2 cellular contexts compared by ENCODE assay signal in the genomic region with DNA sequence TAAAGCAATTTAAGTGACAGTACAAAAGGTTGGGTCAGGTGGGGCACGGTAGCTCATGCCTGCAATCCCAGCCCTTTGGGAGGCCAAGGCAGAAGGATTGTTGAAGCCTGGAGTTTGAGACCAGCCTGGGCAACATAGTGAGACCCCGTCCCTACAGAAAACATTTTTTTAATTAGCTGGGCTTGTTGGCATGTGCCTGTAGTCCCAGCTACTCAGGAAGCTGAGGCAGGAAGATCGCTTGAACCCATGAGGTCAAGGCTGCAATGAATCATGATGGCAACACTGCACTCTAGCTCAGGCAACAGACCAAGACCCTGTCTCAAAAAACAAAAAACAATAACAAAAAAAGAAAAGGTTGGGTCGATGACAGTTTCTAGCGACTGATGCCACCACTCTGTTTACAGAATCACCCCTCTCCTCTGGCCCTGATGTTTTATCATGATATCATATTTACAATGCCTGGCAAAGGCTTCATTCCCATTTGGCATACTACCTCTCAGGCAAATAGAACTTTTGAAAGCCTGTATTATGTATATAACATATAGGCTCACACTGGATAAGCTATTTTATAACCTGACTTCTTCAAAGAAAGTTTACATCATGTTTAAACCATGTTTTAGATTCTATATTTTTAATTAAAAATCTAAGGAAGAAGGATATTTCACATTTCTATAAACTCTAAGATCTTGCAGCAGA.
TF ChIP-seq lines count a peak whose summit lies in the region.

No MANE protein-coding gene starts in this region.

TF ChIP-seq in SK-N-SH, 30 proteins besides CTCF, POLR2A, EP300 and RAD21 (continued from another document):
- no peak for TF ChIP-seq TAF1 (IDR thresholded peaks at IDR 0.05; ENCODE audit: borderline replicate concordance, low read depth, low read length)

TF ChIP-seq in SK-N-SH treated with all-trans-retinoic acid at 6 μM for 48 hours, 23 proteins besides CTCF, POLR2A, EP300 and RAD21 (continued from another document):
- TF ChIP-seq, protein P1, sequence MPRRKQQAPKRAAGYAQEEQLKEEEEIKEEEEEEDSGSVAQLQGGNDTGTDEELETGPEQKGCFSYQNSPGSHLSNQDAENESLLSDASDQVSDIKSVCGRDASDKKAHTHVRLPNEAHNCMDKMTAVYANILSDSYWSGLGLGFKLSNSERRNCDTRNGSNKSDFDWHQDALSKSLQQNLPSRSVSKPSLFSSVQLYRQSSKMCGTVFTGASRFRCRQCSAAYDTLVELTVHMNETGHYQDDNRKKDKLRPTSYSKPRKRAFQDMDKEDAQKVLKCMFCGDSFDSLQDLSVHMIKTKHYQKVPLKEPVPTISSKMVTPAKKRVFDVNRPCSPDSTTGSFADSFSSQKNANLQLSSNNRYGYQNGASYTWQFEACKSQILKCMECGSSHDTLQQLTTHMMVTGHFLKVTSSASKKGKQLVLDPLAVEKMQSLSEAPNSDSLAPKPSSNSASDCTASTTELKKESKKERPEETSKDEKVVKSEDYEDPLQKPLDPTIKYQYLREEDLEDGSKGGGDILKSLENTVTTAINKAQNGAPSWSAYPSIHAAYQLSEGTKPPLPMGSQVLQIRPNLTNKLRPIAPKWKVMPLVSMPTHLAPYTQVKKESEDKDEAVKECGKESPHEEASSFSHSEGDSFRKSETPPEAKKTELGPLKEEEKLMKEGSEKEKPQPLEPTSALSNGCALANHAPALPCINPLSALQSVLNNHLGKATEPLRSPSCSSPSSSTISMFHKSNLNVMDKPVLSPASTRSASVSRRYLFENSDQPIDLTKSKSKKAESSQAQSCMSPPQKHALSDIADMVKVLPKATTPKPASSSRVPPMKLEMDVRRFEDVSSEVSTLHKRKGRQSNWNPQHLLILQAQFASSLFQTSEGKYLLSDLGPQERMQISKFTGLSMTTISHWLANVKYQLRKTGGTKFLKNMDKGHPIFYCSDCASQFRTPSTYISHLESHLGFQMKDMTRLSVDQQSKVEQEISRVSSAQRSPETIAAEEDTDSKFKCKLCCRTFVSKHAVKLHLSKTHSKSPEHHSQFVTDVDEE (CRISPR knock-in tag; IDR thresholded peaks at IDR 0.05): no peak
- TF ChIP-seq, protein P2, sequence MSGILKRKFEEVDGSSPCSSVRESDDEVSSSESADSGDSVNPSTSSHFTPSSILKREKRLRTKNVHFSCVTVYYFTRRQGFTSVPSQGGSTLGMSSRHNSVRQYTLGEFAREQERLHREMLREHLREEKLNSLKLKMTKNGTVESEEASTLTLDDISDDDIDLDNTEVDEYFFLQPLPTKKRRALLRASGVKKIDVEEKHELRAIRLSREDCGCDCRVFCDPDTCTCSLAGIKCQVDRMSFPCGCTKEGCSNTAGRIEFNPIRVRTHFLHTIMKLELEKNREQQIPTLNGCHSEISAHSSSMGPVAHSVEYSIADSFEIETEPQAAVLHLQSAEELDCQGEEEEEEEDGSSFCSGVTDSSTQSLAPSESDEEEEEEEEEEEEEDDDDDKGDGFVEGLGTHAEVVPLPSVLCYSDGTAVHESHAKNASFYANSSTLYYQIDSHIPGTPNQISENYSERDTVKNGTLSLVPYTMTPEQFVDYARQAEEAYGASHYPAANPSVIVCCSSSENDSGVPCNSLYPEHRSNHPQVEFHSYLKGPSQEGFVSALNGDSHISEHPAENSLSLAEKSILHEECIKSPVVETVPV (CRISPR knock-in tag; IDR thresholded peaks at IDR 0.05): no peak
- TF ChIP-seq, protein P3, sequence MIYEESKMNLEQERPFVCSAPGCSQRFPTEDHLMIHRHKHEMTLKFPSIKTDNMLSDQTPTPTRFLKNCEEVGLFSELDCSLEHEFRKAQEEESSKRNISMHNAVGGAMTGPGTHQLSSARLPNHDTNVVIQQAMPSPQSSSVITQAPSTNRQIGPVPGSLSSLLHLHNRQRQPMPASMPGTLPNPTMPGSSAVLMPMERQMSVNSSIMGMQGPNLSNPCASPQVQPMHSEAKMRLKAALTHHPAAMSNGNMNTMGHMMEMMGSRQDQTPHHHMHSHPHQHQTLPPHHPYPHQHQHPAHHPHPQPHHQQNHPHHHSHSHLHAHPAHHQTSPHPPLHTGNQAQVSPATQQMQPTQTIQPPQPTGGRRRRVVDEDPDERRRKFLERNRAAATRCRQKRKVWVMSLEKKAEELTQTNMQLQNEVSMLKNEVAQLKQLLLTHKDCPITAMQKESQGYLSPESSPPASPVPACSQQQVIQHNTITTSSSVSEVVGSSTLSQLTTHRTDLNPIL (CRISPR knock-in tag; IDR thresholded peaks at IDR 0.05; ENCODE audit: low read depth): no peak
- TF ChIP-seq ZNF70 (CRISPR knock-in tag; IDR thresholded peaks at IDR 0.05): no peak
- TF ChIP-seq, protein P4, sequence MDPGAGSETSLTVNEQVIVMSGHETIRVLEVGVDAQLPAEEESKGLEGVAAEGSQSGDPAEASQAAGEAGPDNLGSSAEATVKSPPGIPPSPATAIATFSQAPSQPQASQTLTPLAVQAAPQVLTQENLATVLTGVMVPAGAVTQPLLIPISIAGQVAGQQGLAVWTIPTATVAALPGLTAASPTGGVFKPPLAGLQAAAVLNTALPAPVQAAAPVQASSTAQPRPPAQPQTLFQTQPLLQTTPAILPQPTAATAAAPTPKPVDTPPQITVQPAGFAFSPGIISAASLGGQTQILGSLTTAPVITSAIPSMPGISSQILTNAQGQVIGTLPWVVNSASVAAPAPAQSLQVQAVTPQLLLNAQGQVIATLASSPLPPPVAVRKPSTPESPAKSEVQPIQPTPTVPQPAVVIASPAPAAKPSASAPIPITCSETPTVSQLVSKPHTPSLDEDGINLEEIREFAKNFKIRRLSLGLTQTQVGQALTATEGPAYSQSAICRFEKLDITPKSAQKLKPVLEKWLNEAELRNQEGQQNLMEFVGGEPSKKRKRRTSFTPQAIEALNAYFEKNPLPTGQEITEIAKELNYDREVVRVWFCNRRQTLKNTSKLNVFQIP (CRISPR knock-in tag; IDR thresholded peaks at IDR 0.05; ENCODE audit: borderline replicate concordance, low read depth): no peak
- no peak for TF ChIP-seq OSR1 (CRISPR knock-in tag; IDR thresholded peaks at IDR 0.05)
